13 cellular contexts compared by ENCODE assay signal in the genomic region with DNA sequence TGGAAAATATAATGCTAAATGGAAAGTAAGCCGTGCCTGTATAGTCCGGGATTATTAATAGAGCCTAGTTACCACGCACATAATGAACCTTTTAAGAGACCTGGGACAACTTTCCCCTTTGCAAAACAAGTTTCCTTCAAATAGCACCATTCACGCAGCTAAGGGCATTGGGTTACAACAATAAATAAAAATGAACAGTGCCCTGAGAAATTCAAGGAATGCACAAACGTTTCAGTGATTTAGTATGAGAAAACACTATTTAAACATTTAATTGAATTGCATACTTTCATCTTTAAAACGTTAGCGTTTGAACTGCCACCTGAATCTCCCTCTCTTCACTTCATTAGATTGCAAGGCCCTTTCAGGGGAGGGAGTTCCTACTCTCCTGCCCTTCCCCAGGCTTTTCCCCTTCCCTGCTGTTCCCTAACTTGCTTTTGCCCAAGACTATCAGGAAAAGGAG. TPM values are rescaled to one million over a fixed set of nuclear protein-coding genes. Genes with fewer than 3 reads are reported as not detected.
DNase-seq lines count a peak whose midpoint lies in the region; ATAC-seq and TF ChIP-seq lines count a peak whose summit lies in the region.
"Had no signal": no experiment of that assay in that cellular context is flagged by ENCODE, and none has a peak within 500 bp of the region (broad histone marks: within the 10 kb centered on the region; RNA-seq: fewer than 3 reads in every experiment).

No MANE protein-coding gene starts in this region.

- ATAC-seq in IMR-90 (ENCODE audit: low read depth) (peak; percentile 72), GM21717 (IDR thresholded peaks at IDR 0.05; ENCODE audit: unreplicated experiment) (no peak)
- ATAC-seq: natural killer cell treated with Interleukin-12 subunit alpha and Interleukin-12 subunit beta and Interleukin-15 and Interleukin-18, amount 100 ng/mL, for 72 hours had no signal

- CTCF ChIA-PET in AG04449 (lab: Yijun Ruan, JAX) (interaction anchor here (0.8 to 2.1 kb wide), 5 partner anchors 25 to 103 kb away, joined by 3 to 9 read pairs (median 4); no protein-coding TSS in a partner anchor), IMR-90 (lab: Yijun Ruan, JAX) (no interaction called here)

- H3K27ac ChIP-seq in IMR-90 (ENCODE audit: insufficient read depth, low read length), result peak overlapping the region; percentile 95

- H3K4ac ChIP-seq in IMR-90 (ENCODE audit: low read depth, low read length), result peak overlapping the region; percentile 81

- H3K23ac ChIP-seq in IMR-90 (ENCODE audit: low read depth, low read length), result peak overlapping the region; percentile 66

- DNase-seq in AG04449 (ENCODE audit: low read depth, low spot score) (peak; percentile 68), IMR-90 (peak; percentile 85), dermis blood vessel endothelial cell (peak; percentile 58), myocyte (ENCODE audit: low read depth) (peak; percentile 30), midbrain (lab: John Stamatoyannopoulos, UW) (no peak), T1000 (lab: John Stamatoyannopoulos, UW) (no peak), RKO (ENCODE audit: low spot score) (no peak)
- DNase-seq: CD4-positive, CD25-positive, alpha-beta regulatory T cell; MG63; NCI-H510A had no signal

- peak overlapping the region; percentile 58 for H3K9ac ChIP-seq in IMR-90 (ENCODE audit: low read depth, low read length)

- peak overlapping the region; percentile 61 for H3K4me2 ChIP-seq in IMR-90 (ENCODE audit: low read depth, low read length)

- peaks cover 3% of the 10 kb centered on the region; the same call in 1 of the 2 replicates for H4K20me1 ChIP-seq in IMR-90 (ENCODE audit: insufficient read depth, low read length)

- peak overlapping the region; percentile 6; the same call in 1 of the 2 replicates for H4K5ac ChIP-seq in IMR-90 (ENCODE audit: low read depth, low read length)

- H3K18ac ChIP-seq in IMR-90 (ENCODE audit: low read depth, low read length), result peak overlapping the region; percentile 23

- peak overlapping the region; percentile 94 for H4K91ac ChIP-seq in IMR-90 (ENCODE audit: insufficient read depth, low read depth, low read length)

- intact Hi-C loops in IMR-90 (cut with micrococcal nuclease), result loop anchor here (2.0 to 5.0 kb wide), 2 partner anchors 14 to 46 kb away; a partner anchor contains a TSS

- POLR2A ChIA-PET in AG04449 (lab: Yijun Ruan, JAX) (no interaction called here), IMR-90 (lab: Charles Lee; ENCODE audit: unreplicated experiment) (no interaction called here)

- H3K36me3 ChIP-seq in IMR-90 (ENCODE audit: control insufficient read depth, insufficient read depth, low read length), result peaks cover 8% of the 10 kb centered on the region
- H3K36me3 ChIP-seq: breast epithelium had no signal

- no peak overlapping the region for H2AFZ ChIP-seq in IMR-90 (replicated peaks; ENCODE audit: low read length, poor library complexity)

- no peak for TF ChIP-seq POLR2A in IMR-90 (IDR thresholded peaks at IDR 0.05; ENCODE audit: low read depth, low read length)

- H3K27me3 ChIP-seq in IMR-90 (ENCODE audit: control insufficient read depth, insufficient read depth, low read length), result no peaks in the 10 kb centered on the region
- H3K27me3 ChIP-seq: breast epithelium, MG63 had no signal

- peaks cover 67 to 89% of the 10 kb centered on the region in 2 experiments for H3K79me1 ChIP-seq in IMR-90 (ENCODE audit: low read depth in 1 of 2, low read length in 2 of 2)

- no CpG with 5 or more reads among the region's 7 CpGs for WGBS in IMR-90 (ENCODE audit: extremely low coverage in 2 of 2, insufficient read length in 1 of 2), 2 experiments

- H3K4me1 ChIP-seq in IMR-90 (ENCODE audit: control insufficient read depth, insufficient read depth, low read length), result peaks cover 65% of the 10 kb centered on the region

- peak overlapping the region; percentile 71 for H2BK20ac ChIP-seq in IMR-90 (ENCODE audit: low read depth, low read length)

- peak overlapping the region; percentile 94 for H3K56ac ChIP-seq in IMR-90 (ENCODE audit: extremely low read depth, insufficient read depth, low read length)

- peak overlapping the region; percentile 44 for H3K14ac ChIP-seq in IMR-90 (replicated peaks; ENCODE audit: low read depth, low read length)

- H2BK15ac ChIP-seq in IMR-90 (ENCODE audit: low read depth, low read length), result peak overlapping the region; percentile 86

- H2BK5ac ChIP-seq in IMR-90 (ENCODE audit: low read depth, low read length, poor library complexity, severe bottlenecking), result peak overlapping the region; percentile 79

- in situ Hi-C loops in IMR-90 (cut with MboI; ENCODE audit: low sequenced_read_pairs), result no loop called here

- peaks cover 51% of the 10 kb centered on the region for H3K9me1 ChIP-seq in IMR-90 (ENCODE audit: insufficient read depth, low read length)

- peak overlapping the region; percentile 85 for H2BK120ac ChIP-seq in IMR-90 (ENCODE audit: low read depth, low read length)

- TF ChIP-seq RAD21 in IMR-90 (IDR thresholded peaks at IDR 0.05; ENCODE audit: low read length), result no peak

- H3K4me3 ChIP-seq in AG04449 (ENCODE audit: low read depth, low read length) (no peak overlapping the region), IMR-90 (ENCODE audit: insufficient read depth, low read depth, low read length) (no peak overlapping the region)
- H3K4me3 ChIP-seq: breast epithelium, MG63 had no signal

- H3K9me3 ChIP-seq in IMR-90 (ENCODE audit: control insufficient read depth, insufficient read depth, low read length), result no peaks in the 10 kb centered on the region
- H3K9me3 ChIP-seq: breast epithelium, MG63 had no signal

- H2AK9ac ChIP-seq in IMR-90 (replicated peaks; ENCODE audit: low read depth, low read length, poor library complexity), result no peak overlapping the region

- TF ChIP-seq CTCF in AG04449 (IDR thresholded peaks at IDR 0.05; ENCODE audit: insufficient read depth, low read length, missing control alignments), result no peak
- no peak for TF ChIP-seq CTCF in IMR-90 (conservative IDR thresholded peaks at IDR 0.05; ENCODE audit: low read depth, low read length)

- dilution Hi-C loops in IMR-90 (cut with HindIII; ENCODE audit: low sequenced_read_pairs, unreplicated experiment), result no loop called here

- no TSS peak for BruUV-seq in IMR-90 (replicated peaks; lab: Mats Ljungman, UMichigan)

- peak overlapping the region; percentile 46 for H2AK5ac ChIP-seq in IMR-90 (ENCODE audit: low read depth, low read length)

- peak overlapping the region; percentile 47 to 89 for H4K8ac ChIP-seq in IMR-90 (ENCODE audit: low read depth in 2 of 2, low read length in 2 of 2)

TF ChIP-seq in IMR-90, 13 proteins besides CTCF, POLR2A, EP300 and RAD21:
- TF ChIP-seq BHLHE40 (IDR thresholded peaks at IDR 0.05; ENCODE audit: low read depth, low read length), result no peak; the same call in 1 of the 2 replicates
- no peak for TF ChIP-seq FOS (IDR thresholded peaks at IDR 0.05; ENCODE audit: low read depth, low read length)
- TF ChIP-seq, protein P1, sequence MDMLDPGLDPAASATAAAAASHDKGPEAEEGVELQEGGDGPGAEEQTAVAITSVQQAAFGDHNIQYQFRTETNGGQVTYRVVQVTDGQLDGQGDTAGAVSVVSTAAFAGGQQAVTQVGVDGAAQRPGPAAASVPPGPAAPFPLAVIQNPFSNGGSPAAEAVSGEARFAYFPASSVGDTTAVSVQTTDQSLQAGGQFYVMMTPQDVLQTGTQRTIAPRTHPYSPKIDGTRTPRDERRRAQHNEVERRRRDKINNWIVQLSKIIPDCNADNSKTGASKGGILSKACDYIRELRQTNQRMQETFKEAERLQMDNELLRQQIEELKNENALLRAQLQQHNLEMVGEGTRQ (IDR thresholded peaks at IDR 0.05; ENCODE audit: low read depth, low read length), result no peak
- TF ChIP-seq RCOR1 (IDR thresholded peaks at IDR 0.05; ENCODE audit: insufficient replicate concordance, low read length), result no peak
- no peak for TF ChIP-seq SMC3 (IDR thresholded peaks at IDR 0.05; ENCODE audit: low read depth, low read length)
- no peak for TF ChIP-seq MXI1 (IDR thresholded peaks at IDR 0.05; ENCODE audit: borderline replicate concordance, low read depth, low read length)
- TF ChIP-seq RFX5 (IDR thresholded peaks at IDR 0.05; ENCODE audit: low read depth, low read length), result no peak
- TF ChIP-seq, protein P2, sequence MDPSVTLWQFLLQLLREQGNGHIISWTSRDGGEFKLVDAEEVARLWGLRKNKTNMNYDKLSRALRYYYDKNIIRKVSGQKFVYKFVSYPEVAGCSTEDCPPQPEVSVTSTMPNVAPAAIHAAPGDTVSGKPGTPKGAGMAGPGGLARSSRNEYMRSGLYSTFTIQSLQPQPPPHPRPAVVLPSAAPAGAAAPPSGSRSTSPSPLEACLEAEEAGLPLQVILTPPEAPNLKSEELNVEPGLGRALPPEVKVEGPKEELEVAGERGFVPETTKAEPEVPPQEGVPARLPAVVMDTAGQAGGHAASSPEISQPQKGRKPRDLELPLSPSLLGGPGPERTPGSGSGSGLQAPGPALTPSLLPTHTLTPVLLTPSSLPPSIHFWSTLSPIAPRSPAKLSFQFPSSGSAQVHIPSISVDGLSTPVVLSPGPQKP (IDR thresholded peaks at IDR 0.05; ENCODE audit: borderline replicate concordance, low read depth, low read length), result no peak
- TF ChIP-seq NFE2L2 (IDR thresholded peaks at IDR 0.05; ENCODE audit: low read depth, low read length), result no peak
- TF ChIP-seq CHD1 (IDR thresholded peaks at IDR 0.05; ENCODE audit: low read depth, low read length), result no peak
- no peak for TF ChIP-seq MAFK (IDR thresholded peaks at IDR 0.05; ENCODE audit: low read depth, low read length)
- TF ChIP-seq MAZ (IDR thresholded peaks at IDR 0.05; ENCODE audit: borderline replicate concordance, low read depth, low read length), result no peak
- no peak for TF ChIP-seq CEBPB (IDR thresholded peaks at IDR 0.05; ENCODE audit: low read depth, low read length)

RNA-seq across cellular contexts. Expression of a gene that starts 46.3 kb away (rescaled TPM):
- 3.6 and 4.8 TPM in 2 replicates for total RNA-seq in IMR-90 (2012; rRNA removed)
- 8.5 and 13.6 TPM in 2 replicates for polyA plus RNA-seq in IMR-90 (2012; rRNA removed)
- 4.7 and 9.3 TPM in 2 replicates for polyA plus RNA-seq in IMR-90 (2012; cell fraction: cytosol; rRNA removed)
- 17.3 and 42.6 TPM in 2 replicates for polyA plus RNA-seq in IMR-90 (2012; cell fraction: nucleus; rRNA removed; ENCODE audit: low replicate concordance)
- 10.1 and 11.9 TPM in 2 replicates for total RNA-seq in dermis blood vessel endothelial cell
- 2.5 and 3.5 TPM in 2 replicates for total RNA-seq in myocyte
- polyA plus RNA-seq in myocyte (2012), result 1.2 TPM
- polyA plus RNA-seq: CD4-positive, CD25-positive, alpha-beta regulatory T cell had no signal

Comparison
In these comparisons a context has a peak if more than half of its experiments do, and no peak if none do; other contexts are left out.
1. DNase-seq: peak in AG04449 (single experiment), IMR-90 (single experiment), dermis blood vessel endothelial cell (single experiment) and myocyte (single experiment); none in midbrain (single experiment), T1000 (single experiment) and RKO (single experiment).